1 cellular context compared by ENCODE assay signal in genomic region chr2:27771548-27772335, GRCh38.
TF ChIP-seq lines count a peak whose summit lies in the region.

MRPL33 (plus strand) TSS chr2:27771719; CDS start chr2:27771778, 59 bp downstream.

TF ChIP-seq in GM12878, 131 proteins besides CTCF, POLR2A, EP300 and RAD21 (continued from another document):
- TF ChIP-seq MYC (IDR thresholded peaks at IDR 0.05; ENCODE audit: insufficient read depth, insufficient read length, insufficient replicate concordance, low read length, severe bottlenecking) (no peak), SREBF1 (IDR thresholded peaks at IDR 0.05; ENCODE audit: low read length) (peak; percentile 81), PRDM15 (CRISPR knock-in tag; IDR thresholded peaks at IDR 0.05) (no peak), CBX3 (IDR thresholded peaks at IDR 0.05; ENCODE audit: borderline replicate concordance, low read depth) (no peak), CREM (IDR thresholded peaks at IDR 0.05; ENCODE audit: low read depth) (peak; percentile 74; the same call in 1 of the 2 replicates), SUZ12 (IDR thresholded peaks at IDR 0.05; ENCODE audit: unreplicated experiment) (no peak), PML (IDR thresholded peaks at IDR 0.05; ENCODE audit: low read length) (peak; percentile 82; the same call in 1 of the 2 replicates), EGR1 (IDR thresholded peaks at IDR 0.05; ENCODE audit: borderline replicate concordance in 1 of 2, low read depth in 2 of 2, low read length in 2 of 2) (peak in 1 of 2 experiments; percentile 52; a peak in 1 of 3 replicates), HDAC6 (IDR thresholded peaks at IDR 0.05; ENCODE audit: unreplicated experiment) (no peak), IKZF1 (conservative IDR thresholded peaks at IDR 0.05) (peak; percentile 88), GATAD2B (conservative IDR thresholded peaks at IDR 0.05; ENCODE audit: low read depth) (peak; percentile 56; the same call in 1 of the 2 replicates), ZNF207 (IDR thresholded peaks at IDR 0.05; ENCODE audit: borderline replicate concordance) (0 out of 2 replicates have a peak, but pooled peaks have one; percentile 75), SRF (IDR thresholded peaks at IDR 0.05; ENCODE audit: low read depth in 2 of 2, low read length in 2 of 2) (0 out of 4 replicates have a peak, but pooled peaks of 1 of the 2 experiments have one; percentile 6), NR2C1 (IDR thresholded peaks at IDR 0.05) (peak; percentile 99), ZBTB40 (IDR thresholded peaks at IDR 0.05; ENCODE audit: borderline replicate concordance) (peak; percentile 98), BACH1 (IDR thresholded peaks at IDR 0.05; ENCODE audit: borderline replicate concordance) (no peak; the same call in 1 of the 2 replicates), NBN (IDR thresholded peaks at IDR 0.05) (peak; percentile 76), GABPA (IDR thresholded peaks at IDR 0.05; ENCODE audit: low read depth) (peak; percentile 99), RB1 (IDR thresholded peaks at IDR 0.05; ENCODE audit: borderline replicate concordance) (no peak; the same call in 1 of the 2 replicates), ZBTB33 (IDR thresholded peaks at IDR 0.05) (no peak), TCF3 (IDR thresholded peaks at IDR 0.05; ENCODE audit: borderline replicate concordance, insufficient read depth, low read depth, low read length) (0 out of 2 replicates have a peak, but pooled peaks have one; percentile 45), MXI1 (IDR thresholded peaks at IDR 0.05; ENCODE audit: low read depth, low read length) (0 out of 2 replicates have a peak, but pooled peaks have one; percentile 46), RELB (IDR thresholded peaks at IDR 0.05; ENCODE audit: low read depth) (peak; percentile 78; the same call in 1 of the 2 replicates), ZNF24 (IDR thresholded peaks at IDR 0.05) (no peak)
